Comparison of ENCODE assay signal across 8 cellular contexts in the genomic region with DNA sequence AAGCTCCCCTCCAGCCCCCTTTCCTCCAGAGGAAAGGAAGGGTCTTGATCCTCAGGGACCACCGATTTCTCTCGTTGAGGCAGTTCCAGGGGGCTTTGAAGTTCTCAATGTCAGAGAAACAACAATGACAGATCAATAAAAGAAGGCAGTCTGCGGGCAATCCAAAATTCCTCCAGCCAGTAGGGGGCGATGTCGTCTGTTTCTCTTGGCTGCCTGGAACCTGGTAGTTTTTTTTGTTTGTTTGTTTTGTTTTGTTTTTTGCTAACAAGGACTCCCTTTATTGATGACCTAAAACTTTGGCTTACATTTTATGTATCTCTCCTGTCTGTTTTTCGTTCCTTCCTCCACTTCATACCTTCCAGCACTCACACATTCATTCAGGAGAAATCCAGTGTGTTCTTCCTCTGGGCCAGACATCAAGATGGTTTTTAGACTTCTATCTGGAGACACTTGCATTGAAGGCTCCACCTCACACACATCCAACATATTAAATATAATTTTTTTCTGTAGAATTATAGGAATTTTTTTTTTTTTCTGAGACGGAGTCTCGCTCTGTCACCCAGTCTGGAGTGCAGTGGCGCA.
A peak's percentile ranks its signal among the peaks of the same experiment; 100 is the strongest.
DNase-seq lines count a peak whose midpoint lies in the region; ATAC-seq, FAIRE-seq and TF ChIP-seq lines count a peak whose summit lies in the region.

No MANE protein-coding gene starts in this region.

- no peaks in the 10 kb centered on the region for H4K20me1 ChIP-seq in PC-9 (ENCODE audit: insufficient read depth)

- H3K27ac ChIP-seq in PC-9 (no peak overlapping the region), right cardiac atrium (ENCODE audit: low read length) (no peak overlapping the region)

- H3K4me2 ChIP-seq in PC-9 = no peak overlapping the region

- H3K4me1 ChIP-seq in PC-9 (replicated peaks; ENCODE audit: insufficient read depth) (peaks cover 19% of the 10 kb centered on the region), right cardiac atrium (ENCODE audit: control insufficient read depth, insufficient read depth, low read length) (no peaks in the 10 kb centered on the region)

- H3K27me3 ChIP-seq in PC-9 (ENCODE audit: insufficient read depth, low read depth) (no peaks in the 10 kb centered on the region), right cardiac atrium (ENCODE audit: control insufficient read depth, insufficient read depth) (no peaks in the 10 kb centered on the region)

- peak; percentile 96 for FAIRE-seq in GM12892 (lab: Jason Lieb, UNC)

- no peak for TF ChIP-seq POLR2A in GM12892 (IDR thresholded peaks at IDR 0.05; ENCODE audit: low read depth, low read length)

- H2AFZ ChIP-seq in PC-9 = no peak overlapping the region

- peak; percentile 45 for DNase-seq in GM12892 (ENCODE audit: insufficient read length)
- peak in 1 of 2 experiments; percentile 27 for DNase-seq in PC-9
- DNase-seq in activated T-helper 9 cell treated with anti-CD3 and anti-CD28 coated beads, Interleukin-2, amount 50 U/mL, for 16 hours (ENCODE audit: low read depth) = peak; percentile 62
- DNase-seq in right cardiac atrium = peak in 2 of 3 donors; percentile 28 to 69
- DNase-seq in stimulated activated CD4-positive, alpha-beta T cell treated with anti-CD3 and anti-CD28 coated beads, Interleukin-4, amount 100 ng/mL, for 1 hour = peak; percentile 79
- DNase-seq in NCI-H2196 treated with DMSO at 0.1 percent for 48 hours (lab: John Stamatoyannopoulos, UW; ENCODE audit: unreplicated experiment) = no peak
- no peak for DNase-seq in ecto neural progenitor cell (ENCODE audit: low spot score)
- DNase-seq in DMS79 treated with DMSO at 0.1 percent for 48 hours (lab: John Stamatoyannopoulos, UW) = no peak

- CTCF ChIA-PET in PC-9 (lab: Charles Lee) = interaction anchor here (0.6 kb wide), 1 partner anchor 226 kb away, joined by 3 read pairs; no protein-coding TSS in a partner anchor

- H3K4me3 ChIP-seq in PC-9 (no peak overlapping the region), right cardiac atrium (ENCODE audit: low read length) (no peak overlapping the region)

- no peaks in the 10 kb centered on the region for H3K9me3 ChIP-seq in PC-9 (ENCODE audit: insufficient read depth, low read depth)
- no peaks in the 10 kb centered on the region for H3K9me3 ChIP-seq in right cardiac atrium (ENCODE audit: control insufficient read depth, low read length)

- POLR2A ChIA-PET in PC-9 (lab: Charles Lee; ENCODE audit: unreplicated experiment) = no interaction called here

- H3F3A ChIP-seq in PC-9 (ENCODE audit: insufficient read depth, low read depth) = peaks cover 16% of the 10 kb centered on the region; the same call in 1 of the 2 replicates

- H3K36me3 ChIP-seq in PC-9 (ENCODE audit: low read depth) = no peaks in the 10 kb centered on the region

- H3K9me2 ChIP-seq in PC-9 (ENCODE audit: insufficient read depth) = no peaks in the 10 kb centered on the region

- WGBS in right cardiac atrium = 57% methylated on average over 9 of the region's 9 CpGs

- H3K79me2 ChIP-seq in PC-9 (ENCODE audit: low read depth) = no peaks in the 10 kb centered on the region

- no TSS peak for BruUV-seq in PC-9 (replicated peaks; lab: Mats Ljungman, UMichigan)

- no peak for ATAC-seq in right cardiac atrium

- intact Hi-C loops in PC-9 (cut with micrococcal nuclease; ENCODE audit: unreplicated experiment) (loop anchor here (10.0 kb wide), 1 partner anchor 244 kb away; no protein-coding TSS in a partner anchor), right cardiac atrium (cut with DNase I) (loop anchor here in 1 of 4 donors (10.0 kb wide), 1 partner anchor 736 kb away; no protein-coding TSS in a partner anchor)

- peak; percentile 78 for TF ChIP-seq CTCF in PC-9 (conservative IDR thresholded peaks at IDR 0.05)

Comparison
In these comparisons a context has a peak if more than half of its experiments do, and no peak if none do; other contexts are left out.
1. DNase-seq: peak in GM12892 (single experiment), activated T-helper 9 cell treated with anti-CD3 and anti-CD28 coated beads, Interleukin-2, amount 50 U/mL, for 16 hours (single experiment), right cardiac atrium (2 of 3) and stimulated activated CD4-positive, alpha-beta T cell treated with anti-CD3 and anti-CD28 coated beads, Interleukin-4, amount 100 ng/mL, for 1 hour (single experiment); none in NCI-H2196 treated with DMSO at 0.1 percent for 48 hours (single experiment), ecto neural progenitor cell (single experiment) and DMS79 treated with DMSO at 0.1 percent for 48 hours (single experiment).